ENCODE assay signal across 11 cellular contexts in the genomic region with DNA sequence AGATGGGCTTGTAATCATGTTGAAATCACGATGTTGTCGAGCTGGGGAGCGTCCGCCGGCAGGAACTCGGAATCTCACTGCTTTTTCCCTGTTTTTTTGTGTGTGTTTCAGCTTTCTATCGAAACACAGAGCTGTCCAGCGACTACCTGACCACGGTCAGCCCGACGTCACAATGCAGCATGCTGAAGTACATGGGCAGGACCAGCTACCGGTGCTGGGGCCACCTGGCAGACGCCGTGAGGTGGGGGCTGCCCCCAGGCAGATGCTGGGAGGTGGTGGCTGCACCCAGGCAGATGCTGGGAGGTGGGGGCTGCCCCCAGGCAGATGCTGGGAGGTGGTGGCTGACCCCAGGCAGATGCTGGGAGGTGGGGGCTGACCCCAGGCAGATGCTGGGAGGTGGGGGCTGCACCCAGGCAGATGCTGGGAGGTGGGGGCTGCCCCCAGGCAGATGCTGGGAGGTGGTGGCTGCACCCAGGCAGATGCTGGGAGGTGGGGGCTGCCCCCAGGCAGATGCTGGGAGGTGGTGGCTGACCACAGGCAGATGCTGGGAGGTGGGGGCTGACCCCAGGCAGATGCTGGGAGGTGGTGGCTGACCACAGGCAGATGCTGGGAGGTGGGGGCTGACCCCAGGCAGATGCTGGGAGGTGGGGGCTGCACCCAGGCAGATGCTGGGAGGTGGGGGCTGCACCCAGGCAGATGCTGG. TPM values are rescaled to one million over a fixed set of nuclear protein-coding genes. Genes with fewer than 3 reads are reported as not detected.
DNase-seq lines count a peak whose midpoint lies in the region; ATAC-seq and TF ChIP-seq lines count a peak whose summit lies in the region.
"Not testable (repeated sequence)": the region's sequence is repeated elsewhere in the genome, so short reads cannot be mapped to it uniquely, and the experiment has no call there.
"Had no signal": no experiment of that assay in that cellular context is flagged by ENCODE, and none has a peak within 500 bp of the region (broad histone marks: within the 10 kb centered on the region; RNA-seq: fewer than 3 reads in every experiment).

No MANE protein-coding gene starts in this region.

- H3K36me3 ChIP-seq in BLaER1; H7 (replicated peaks; ENCODE audit: control insufficient read depth, insufficient read depth, low read length); neuronal stem cell (replicated peaks in 1 of 2; ENCODE audit: control insufficient read depth in 2 of 2, insufficient read depth in 2 of 2, low read length in 2 of 2): not testable (repeated sequence)

- H3K4me3 Mint-ChIP-seq in WTC11; activated CD4-positive, alpha-beta memory T cell treated with anti-CD3 and anti-CD28 coated beads for 36 hours; activated naive CD4-positive, alpha-beta T cell treated with anti-CD3 and anti-CD28 coated beads for 36 hours; stimulated activated memory B cell treated with anti-CD40 and anti-IgM and Interleukin-4, amounts not matched to agents 10 μg/mL and 1 μg/mL and 100 μg/mL, for 72 hours: not testable (repeated sequence)

- no CpG with 5 or more reads among the region's 14 CpGs for WGBS in neuronal stem cell (ENCODE audit: extremely low coverage in 2 of 2, insufficient read length in 2 of 2, insufficient replicate concordance in 1 of 2), 2 donors

- H3K4me1 ChIP-seq in BLaER1, result peaks cover 38% of the 10 kb centered on the region
- not testable (repeated sequence) for H3K4me1 ChIP-seq in neuronal stem cell (ENCODE audit: control insufficient read depth in 2 of 2, insufficient read depth in 1 of 2, low read depth in 1 of 2, low read length in 2 of 2)

- H3K27ac Mint-ChIP-seq in WTC11, result peak overlapping the region; percentile 72; the same call in 1 of the 2 replicates
- not testable (repeated sequence) for H3K27ac Mint-ChIP-seq in activated CD4-positive, alpha-beta memory T cell treated with anti-CD3 and anti-CD28 coated beads for 36 hours
- peak overlapping the region; percentile 53 for H3K27ac Mint-ChIP-seq in activated naive CD4-positive, alpha-beta T cell treated with anti-CD3 and anti-CD28 coated beads for 36 hours
- peak overlapping the region; percentile 86 for H3K27ac Mint-ChIP-seq in stimulated activated memory B cell treated with anti-CD40 and anti-IgM and Interleukin-4, amounts not matched to agents 10 μg/mL and 1 μg/mL and 100 μg/mL, for 72 hours

- not testable (repeated sequence) for H3K14ac ChIP-seq in neuronal stem cell (ENCODE audit: low read length)

- peaks cover 17% of the 10 kb centered on the region for H4K20me1 ChIP-seq in BLaER1

- H3K27me3 Mint-ChIP-seq in WTC11 (ENCODE audit: low read depth); activated CD4-positive, alpha-beta memory T cell treated with anti-CD3 and anti-CD28 coated beads for 36 hours; activated naive CD4-positive, alpha-beta T cell treated with anti-CD3 and anti-CD28 coated beads for 36 hours (ENCODE audit: low read depth); stimulated activated memory B cell treated with anti-CD40 and anti-IgM and Interleukin-4, amounts not matched to agents 10 μg/mL and 1 μg/mL and 100 μg/mL, for 72 hours: not testable (repeated sequence)

- not testable (repeated sequence) for TF ChIP-seq CTCF in WTC11 (IDR thresholded peaks at IDR 0.05)

- H2BK120ac ChIP-seq in neuronal stem cell (ENCODE audit: low read depth, low read length), result not testable (repeated sequence)

- H2BK5ac ChIP-seq in neuronal stem cell (ENCODE audit: low read length), result not testable (repeated sequence)

- H2AK5ac ChIP-seq in neuronal stem cell (ENCODE audit: low read depth, low read length), result not testable (repeated sequence)

- not testable (repeated sequence) for H3K4me1 Mint-ChIP-seq in WTC11
- peaks cover 13% of the 10 kb centered on the region for H3K4me1 Mint-ChIP-seq in activated CD4-positive, alpha-beta memory T cell treated with anti-CD3 and anti-CD28 coated beads for 36 hours (ENCODE audit: low read depth)
- peaks cover 19% of the 10 kb centered on the region for H3K4me1 Mint-ChIP-seq in activated naive CD4-positive, alpha-beta T cell treated with anti-CD3 and anti-CD28 coated beads for 36 hours (ENCODE audit: low read depth)
- H3K4me1 Mint-ChIP-seq in stimulated activated memory B cell treated with anti-CD40 and anti-IgM and Interleukin-4, amounts not matched to agents 10 μg/mL and 1 μg/mL and 100 μg/mL, for 72 hours, result peaks cover 37% of the 10 kb centered on the region

- not testable (repeated sequence) for H3K4ac ChIP-seq in neuronal stem cell (ENCODE audit: low read length)

- H3K18ac ChIP-seq in neuronal stem cell (ENCODE audit: low read length), result peak overlapping the region; percentile 64

- peak overlapping the region; percentile 0 for H2BK15ac ChIP-seq in neuronal stem cell (ENCODE audit: low read length)

- H4K91ac ChIP-seq in neuronal stem cell (ENCODE audit: low read depth, low read length, poor library complexity), result not testable (repeated sequence)

- H3K36me3 Mint-ChIP-seq in WTC11; activated CD4-positive, alpha-beta memory T cell treated with anti-CD3 and anti-CD28 coated beads for 36 hours; activated naive CD4-positive, alpha-beta T cell treated with anti-CD3 and anti-CD28 coated beads for 36 hours (ENCODE audit: low read depth); stimulated activated memory B cell treated with anti-CD40 and anti-IgM and Interleukin-4, amounts not matched to agents 10 μg/mL and 1 μg/mL and 100 μg/mL, for 72 hours: not testable (repeated sequence)

- peak overlapping the region; percentile 57 for H3K4me2 ChIP-seq in BLaER1
- not testable (repeated sequence) for H3K4me2 ChIP-seq in neuronal stem cell (ENCODE audit: insufficient read depth, low read length, poor library complexity, severe bottlenecking)

- H3K23ac ChIP-seq in neuronal stem cell (ENCODE audit: low read depth, low read length, poor library complexity), result not testable (repeated sequence)

- not testable (repeated sequence) for H3K27ac ChIP-seq in BLaER1; neuronal stem cell (replicated peaks; ENCODE audit: low read length)

- H2BK12ac ChIP-seq in neuronal stem cell (ENCODE audit: low read length), result not testable (repeated sequence)

- intact Hi-C loops in activated CD4-positive, alpha-beta memory T cell treated with anti-CD3 and anti-CD28 coated beads for 36 hours (cut with micrococcal nuclease); activated naive CD4-positive, alpha-beta T cell treated with anti-CD3 and anti-CD28 coated beads for 36 hours (cut with micrococcal nuclease): not testable (repeated sequence)

- not testable (repeated sequence) for H3K9me3 ChIP-seq in BLaER1; neuronal stem cell (replicated peaks in 1 of 2; ENCODE audit: control insufficient read depth in 2 of 2, insufficient read depth in 1 of 2, low read depth in 1 of 2, low read length in 2 of 2)

- not testable (repeated sequence) for H3K4me3 ChIP-seq in BLaER1; H7 (ENCODE audit: insufficient read depth, low read depth, low read length); neuronal stem cell (ENCODE audit: low read length in 2 of 2)

- H3K27me3 ChIP-seq in BLaER1, result peaks cover 34% of the 10 kb centered on the region; the same call in 1 of the 2 replicates
- H3K27me3 ChIP-seq in H7 (ENCODE audit: control insufficient read depth, insufficient read depth, low read length); neuronal stem cell (ENCODE audit: control insufficient read depth in 3 of 3, insufficient read depth in 3 of 3, low read depth in 1 of 3, low read length in 3 of 3): not testable (repeated sequence)

- not testable (repeated sequence) for H4K8ac ChIP-seq in neuronal stem cell (ENCODE audit: low read depth, low read length)

- not testable (repeated sequence) for ATAC-seq in WTC11; stimulated activated memory B cell treated with anti-CD40 and anti-IgM and Interleukin-4, amounts not matched to agents 10 μg/mL and 1 μg/mL and 100 μg/mL, for 72 hours

- H2AFZ ChIP-seq in neuronal stem cell (ENCODE audit: low read length), result not testable (repeated sequence)

- not testable (repeated sequence) for H3K79me1 ChIP-seq in neuronal stem cell (ENCODE audit: low read depth, low read length)

- not testable (repeated sequence) for H3K9ac ChIP-seq in BLaER1; neuronal stem cell (ENCODE audit: low read depth, low read length, poor library complexity)

- POLR2A ChIA-PET in WTC11 (lab: Charles Lee); activated CD4-positive, alpha-beta memory T cell treated with anti-CD3 and anti-CD28 coated beads for 36 hours (lab: Charles Lee): not testable (repeated sequence)

- DNase-seq in H7, result peak; percentile 32
- not testable (repeated sequence) for DNase-seq in WTC11 (ENCODE audit: low spot score); neuronal stem cell (ENCODE audit: low spot score)
- peak; percentile 59 for DNase-seq in activated CD4-positive, alpha-beta memory T cell treated with anti-CD3 and anti-CD28 coated beads for 36 hours
- peak; percentile 64 for DNase-seq in activated naive CD4-positive, alpha-beta T cell treated with anti-CD3 and anti-CD28 coated beads for 36 hours

- CTCF ChIA-PET in WTC11 (lab: Charles Lee); activated CD4-positive, alpha-beta memory T cell treated with anti-CD3 and anti-CD28 coated beads for 36 hours (lab: Charles Lee); activated naive CD4-positive, alpha-beta T cell treated with anti-CD3 and anti-CD28 coated beads for 36 hours (lab: Charles Lee): not testable (repeated sequence)

- H3K9me3 Mint-ChIP-seq in WTC11; activated CD4-positive, alpha-beta memory T cell treated with anti-CD3 and anti-CD28 coated beads for 36 hours; activated naive CD4-positive, alpha-beta T cell treated with anti-CD3 and anti-CD28 coated beads for 36 hours; stimulated activated memory B cell treated with anti-CD40 and anti-IgM and Interleukin-4, amounts not matched to agents 10 μg/mL and 1 μg/mL and 100 μg/mL, for 72 hours: not testable (repeated sequence)

RNA-seq across cellular contexts. Expression of gene ASMT, which starts 9.4 kb away (rescaled TPM):
- 0.14 and 0.44 TPM in 2 replicates for total RNA-seq in H7 (2014; rRNA removed; shearing (Covaris generic))
- total RNA-seq in WTC11 (2021), result 0.32 to 0.87 TPM (median 0.33 TPM) in 3 replicates
- total RNA-seq in activated CD4-positive, alpha-beta memory T cell treated with anti-CD3 and anti-CD28 coated beads for 36 hours, result 1 to 10 TPM in 1 of 2 experiments, under 1 TPM in 1; 0.52 to 1.1 TPM
- total RNA-seq in activated naive CD4-positive, alpha-beta T cell treated with anti-CD3 and anti-CD28 coated beads for 36 hours, result not detected
- not detected for polyA plus RNA-seq in neuronal stem cell (2013, experiment 1 of 2)
- 0.06 TPM for polyA plus RNA-seq in neuronal stem cell (2013, experiment 2 of 2)
- total RNA-seq: A673, Caco-2, HepG2 had no signal
- polyA plus RNA-seq: AG04450 had no signal

RNA-seq across cellular contexts. Expression of gene AKAP17A, which starts 32.9 kb away (rescaled TPM):
- total RNA-seq in H7 (2014; rRNA removed; shearing (Covaris generic)), result 52.9 and 76.2 TPM in 2 replicates
- 44.5 to 68.1 TPM (median 45.5 TPM) in 3 replicates for total RNA-seq in WTC11 (2021)
- 10 to 100 TPM; 59.4 to 62.9 TPM for total RNA-seq in activated CD4-positive, alpha-beta memory T cell treated with anti-CD3 and anti-CD28 coated beads for 36 hours
- total RNA-seq in activated naive CD4-positive, alpha-beta T cell treated with anti-CD3 and anti-CD28 coated beads for 36 hours, result 10 to 100 TPM; 59.2 to 60.5 TPM
- polyA plus RNA-seq in neuronal stem cell (2013, experiment 1 of 2), result 24.9 TPM
- polyA plus RNA-seq in neuronal stem cell (2013, experiment 2 of 2), result 23.8 TPM
